ENCODE assay signal across 9 cellular contexts in the genomic region with DNA sequence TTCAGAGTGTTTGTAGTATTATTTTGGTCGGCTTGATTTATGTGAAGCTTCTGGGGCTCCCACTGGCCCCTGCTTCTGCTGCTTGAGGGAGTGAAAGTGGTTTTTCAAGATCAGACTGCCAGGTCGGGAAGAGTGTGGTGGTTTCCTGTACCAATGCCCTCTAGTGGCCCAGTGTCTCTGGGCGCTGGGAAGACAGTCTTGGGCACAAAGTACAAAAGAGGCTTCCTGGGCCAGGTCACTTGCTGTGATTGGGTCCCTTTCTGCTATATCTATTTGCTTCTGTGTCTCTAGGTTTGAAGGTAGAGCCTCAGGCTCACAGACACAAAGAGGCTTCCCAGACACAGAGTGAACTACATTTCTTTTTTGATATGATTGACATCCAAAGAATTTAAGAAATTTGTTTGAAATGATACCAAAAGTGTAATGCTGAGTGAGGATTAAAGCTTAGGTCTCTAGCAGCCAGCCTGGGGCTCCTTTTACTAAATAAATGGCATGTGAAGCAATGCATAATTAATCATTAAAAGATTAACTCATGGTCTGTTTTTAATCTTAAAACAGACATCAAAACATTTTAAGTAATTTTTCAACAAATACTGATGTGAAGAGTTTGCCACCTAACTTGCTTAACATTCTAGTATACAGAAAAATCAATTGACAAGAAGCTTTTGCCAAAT. TPM values are rescaled to one million over a fixed set of nuclear protein-coding genes. Genes with fewer than 3 reads are reported as not detected.
A peak's percentile ranks its signal among the peaks of the same experiment; 100 is the strongest.
DNase-seq lines count a peak whose midpoint lies in the region; ATAC-seq and TF ChIP-seq lines count a peak whose summit lies in the region.
"Had no signal": no experiment of that assay in that cellular context is flagged by ENCODE, and none has a peak within 500 bp of the region (broad histone marks: within the 10 kb centered on the region; RNA-seq: fewer than 3 reads in every experiment).

No MANE protein-coding gene starts in this region.

- POLR2A ChIA-PET in AG04450 (lab: Yijun Ruan, JAX), result no interaction called here

- TF ChIP-seq POLR2A in NB4 (IDR thresholded peaks at IDR 0.05; ENCODE audit: extremely low read depth, insufficient read length) (no peak), suprapubic skin (IDR thresholded peaks at IDR 0.05) (no peak)

- H3K4me1 ChIP-seq in suprapubic skin, result no peaks in the 10 kb centered on the region
- H3K4me1 ChIP-seq: heart left ventricle had no signal

- peak overlapping the region; percentile 76 for H3K27ac Mint-ChIP-seq in mesothelial cell of epicardium

- CTCF ChIA-PET in AG04450 (lab: Charles Lee), result interaction anchor here (1.2 to 1.4 kb wide), 2 partner anchors 36 to 59 kb away, joined by 4 to 5 read pairs; partner anchors contain the start of gene ABCB1

- no peaks in the 10 kb centered on the region for H3K27me3 ChIP-seq in AG04450 (ENCODE audit: control insufficient read depth, insufficient read depth, low read length)
- no peaks in the 10 kb centered on the region for H3K27me3 ChIP-seq in suprapubic skin
- H3K27me3 ChIP-seq: heart left ventricle had no signal

- ATAC-seq in HG02610 (IDR thresholded peaks at IDR 0.05; ENCODE audit: unreplicated experiment), result peak; percentile 92
- ATAC-seq: heart left ventricle had no signal

- H3K27ac ChIP-seq in AG04450 (ENCODE audit: low read depth, low read length), result no peak overlapping the region
- no peak overlapping the region for H3K27ac ChIP-seq in suprapubic skin
- H3K27ac ChIP-seq: heart left ventricle had no signal

- peak; percentile 54 for TF ChIP-seq CTCF in AG04450 (IDR thresholded peaks at IDR 0.05; ENCODE audit: low read depth, low read length)
- peak; percentile 68 for TF ChIP-seq CTCF in GM12874 (IDR thresholded peaks at IDR 0.05; ENCODE audit: insufficient read depth, low read depth, low read length)
- TF ChIP-seq CTCF in NB4 (IDR thresholded peaks at IDR 0.05; ENCODE audit: low read depth, low read length), result peak; percentile 77
- peak; percentile 49 for TF ChIP-seq CTCF in astrocyte of the cerebellum (IDR thresholded peaks at IDR 0.05; ENCODE audit: low read depth, low read length, missing control alignments)
- no peak for TF ChIP-seq CTCF in mesothelial cell of epicardium (IDR thresholded peaks at IDR 0.05; ENCODE audit: unreplicated experiment)
- TF ChIP-seq CTCF in suprapubic skin (IDR thresholded peaks at IDR 0.05), result no peak

- no peak for TF ChIP-seq EP300 in suprapubic skin (IDR thresholded peaks at IDR 0.05)

- DNase-seq in AG04450 (ENCODE audit: low read depth, low spot score) (no peak), NB4 (ENCODE audit: low read depth) (peak; percentile 47), astrocyte of the cerebellum (ENCODE audit: low read depth) (no peak), mesothelial cell of epicardium (ENCODE audit: low spot score in 2 of 2, unreplicated experiment in 2 of 2) (peak in 1 of 2 experiments; percentile 40), DMS153 (lab: John Stamatoyannopoulos, UW) (no peak), suprapubic skin (ENCODE audit: low spot score in 2 of 2) (no peak)

- 17% methylated on average over 3 of the region's 3 CpGs for WGBS in suprapubic skin

- H3K4me3 ChIP-seq in AG04450 (ENCODE audit: low read depth, low read length), result no peak overlapping the region
- no peak overlapping the region for H3K4me3 ChIP-seq in NB4 (ENCODE audit: low read depth, low read length)
- no peak overlapping the region for H3K4me3 ChIP-seq in astrocyte of the cerebellum (ENCODE audit: low read depth, low read length)
- H3K4me3 ChIP-seq in suprapubic skin, result no peak overlapping the region
- H3K4me3 ChIP-seq: heart left ventricle had no signal

- in situ Hi-C loops in astrocyte of the cerebellum (cut with HindIII; ENCODE audit: low sequenced_read_pairs), result no loop called here

- no peaks in the 10 kb centered on the region for H3K9me3 Mint-ChIP-seq in mesothelial cell of epicardium

- no peaks in the 10 kb centered on the region for H3K27me3 Mint-ChIP-seq in mesothelial cell of epicardium (ENCODE audit: low read depth)

- no peaks in the 10 kb centered on the region for H3K36me3 ChIP-seq in suprapubic skin
- H3K36me3 ChIP-seq: heart left ventricle had no signal

- no peak overlapping the region for H3K4me3 Mint-ChIP-seq in mesothelial cell of epicardium

- H3K9me3 ChIP-seq in AG04450 (ENCODE audit: control insufficient read depth, insufficient read depth, low read length) (no peaks in the 10 kb centered on the region), suprapubic skin (no peaks in the 10 kb centered on the region)
- H3K9me3 ChIP-seq: heart left ventricle had no signal

- no peaks in the 10 kb centered on the region for H3K36me3 Mint-ChIP-seq in mesothelial cell of epicardium

- H3K4me1 Mint-ChIP-seq in mesothelial cell of epicardium, result peaks cover 8% of the 10 kb centered on the region

RNA-seq across cellular contexts. Expression of gene ABCB1, which starts 36.3 kb away (rescaled TPM):
- polyA plus RNA-seq in AG04450 (2011; rRNA removed), result 2.9 and 4.1 TPM in 2 replicates
- 3.8 and 3.9 TPM in 2 replicates for polyA minus RNA-seq in AG04450 (2011; rRNA and poly(A)+ RNA removed)
- total RNA-seq in mesothelial cell of epicardium, result 0.61 to 1.7 TPM (median 1.5 TPM) in 3 replicates
- 1 to 10 TPM in 3 of 4 donors, under 1 TPM in 1; 0.79 to 7.0 (median 3.9) TPM for total RNA-seq in suprapubic skin

Comparison
In these comparisons a context has a peak if more than half of its experiments do, and no peak if none do; other contexts are left out.
1. CTCF ChIP-seq: peak in AG04450 (single experiment), GM12874 (single experiment), NB4 (single experiment) and astrocyte of the cerebellum (single experiment); none in mesothelial cell of epicardium (single experiment) and suprapubic skin (0 of 2).